Comparison of ENCODE assay signal across 1 cellular context in the genomic region with DNA sequence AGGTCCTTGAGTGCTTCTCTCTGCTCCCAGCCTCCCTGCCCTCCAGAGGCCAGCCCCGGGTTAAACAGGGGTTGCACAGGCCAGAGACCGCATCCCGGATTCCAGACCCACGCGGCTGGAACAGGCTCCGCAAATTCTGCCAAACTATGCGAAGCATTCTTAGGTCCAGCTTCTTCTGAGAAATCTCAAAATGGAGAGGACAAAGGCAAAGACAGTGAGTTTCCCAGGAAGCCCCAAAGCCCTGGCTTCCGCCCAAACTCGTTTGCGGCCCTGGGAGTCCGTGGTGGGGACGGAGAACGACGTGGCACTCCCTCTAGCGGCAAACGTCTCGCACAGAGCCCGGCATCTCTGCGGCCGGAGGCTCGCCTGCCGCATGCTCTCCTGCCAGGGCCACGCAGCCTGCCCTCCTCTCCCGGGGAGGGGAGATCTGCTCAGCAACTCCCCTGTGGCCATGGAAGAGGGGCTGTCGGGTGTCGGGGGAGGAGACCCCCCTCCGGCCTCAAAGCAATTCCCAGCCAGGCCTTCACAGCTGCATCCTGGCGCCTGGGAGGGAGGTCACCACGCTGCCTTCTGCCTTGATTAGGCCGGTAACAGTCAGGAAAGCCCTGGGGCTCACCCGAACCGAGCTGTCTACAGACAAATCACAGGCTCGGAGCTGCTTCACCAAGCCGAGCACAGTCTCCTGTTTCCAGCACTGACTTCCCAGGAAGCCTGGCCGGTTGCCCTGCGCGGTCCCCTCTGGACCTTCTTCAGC.
TF ChIP-seq lines count a peak whose summit lies in the region.

No MANE protein-coding gene starts in this region.

TF ChIP-seq in K562, 482 proteins besides CTCF, POLR2A, EP300 and RAD21 (continued from another document and continues in another):
- TF ChIP-seq, protein P1, sequence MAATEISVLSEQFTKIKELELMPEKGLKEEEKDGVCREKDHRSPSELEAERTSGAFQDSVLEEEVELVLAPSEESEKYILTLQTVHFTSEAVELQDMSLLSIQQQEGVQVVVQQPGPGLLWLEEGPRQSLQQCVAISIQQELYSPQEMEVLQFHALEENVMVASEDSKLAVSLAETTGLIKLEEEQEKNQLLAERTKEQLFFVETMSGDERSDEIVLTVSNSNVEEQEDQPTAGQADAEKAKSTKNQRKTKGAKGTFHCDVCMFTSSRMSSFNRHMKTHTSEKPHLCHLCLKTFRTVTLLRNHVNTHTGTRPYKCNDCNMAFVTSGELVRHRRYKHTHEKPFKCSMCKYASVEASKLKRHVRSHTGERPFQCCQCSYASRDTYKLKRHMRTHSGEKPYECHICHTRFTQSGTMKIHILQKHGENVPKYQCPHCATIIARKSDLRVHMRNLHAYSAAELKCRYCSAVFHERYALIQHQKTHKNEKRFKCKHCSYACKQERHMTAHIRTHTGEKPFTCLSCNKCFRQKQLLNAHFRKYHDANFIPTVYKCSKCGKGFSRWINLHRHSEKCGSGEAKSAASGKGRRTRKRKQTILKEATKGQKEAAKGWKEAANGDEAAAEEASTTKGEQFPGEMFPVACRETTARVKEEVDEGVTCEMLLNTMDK (IDR thresholded peaks at IDR 0.05; ENCODE audit: borderline replicate concordance, insufficient read depth, low read depth, low read length, poor library complexity, severe bottlenecking) = peak; percentile 45
- TF ChIP-seq KLF13 (tag; IDR thresholded peaks at IDR 0.05; ENCODE audit: borderline replicate concordance, low read depth) (no peak), U2AF2 (optimal IDR thresholded peaks at IDR 0.05; ENCODE audit: low read depth, low read length) (no peak), CREB3L1 (IDR thresholded peaks at IDR 0.05; ENCODE audit: borderline replicate concordance, low read depth) (no peak), CEBPB (tag; IDR thresholded peaks at IDR 0.05) (no peak), ZNF217 (CRISPR knock-in tag; IDR thresholded peaks at IDR 0.05) (no peak), TEAD4 (IDR thresholded peaks at IDR 0.05; ENCODE audit: low read length) (no peak), TEAD4 (CRISPR knock-in tag; IDR thresholded peaks at IDR 0.05; ENCODE audit: borderline replicate concordance) (no peak), ZNF830 (CRISPR knock-in tag; IDR thresholded peaks at IDR 0.05) (no peak), FOXA1 (IDR thresholded peaks at IDR 0.05; ENCODE audit: borderline replicate concordance) (no peak), ARID3A (IDR thresholded peaks at IDR 0.05; ENCODE audit: borderline replicate concordance, low read depth, low read length) (no peak), HOMEZ (CRISPR knock-in tag; IDR thresholded peaks at IDR 0.05) (no peak), NFIC (IDR thresholded peaks at IDR 0.05) (peak; percentile 73), TAF1 (IDR thresholded peaks at IDR 0.05; ENCODE audit: control insufficient read depth, extremely low read depth, insufficient read depth, low read length, severe bottlenecking) (no peak), BRD4 (IDR thresholded peaks at IDR 0.05) (no peak), ESRRA (IDR thresholded peaks at IDR 0.05; ENCODE audit: borderline replicate concordance, low read depth) (0 out of 2 replicates have a peak, but pooled peaks have one; percentile 14), NFE2 (IDR thresholded peaks at IDR 0.05; ENCODE audit: low read depth) (no peak), CXXC5 (CRISPR knock-in tag; IDR thresholded peaks at IDR 0.05) (peak; percentile 47; the same call in 1 of the 2 replicates), JUNB (CRISPR knock-in tag; conservative IDR thresholded peaks at IDR 0.05) (no peak), STAT5B (CRISPR knock-in tag; IDR thresholded peaks at IDR 0.05) (no peak), BACH1 (tag; IDR thresholded peaks at IDR 0.05) (no peak), CREB1 (IDR thresholded peaks at IDR 0.05) (no peak), CREB1 (CRISPR knock-in tag; IDR thresholded peaks at IDR 0.05) (0 out of 2 replicates have a peak, but pooled peaks have one; percentile 26), L3MBTL2 (IDR thresholded peaks at IDR 0.05) (peak; percentile 45; the same call in 1 of the 2 replicates), DEAF1 (CRISPR knock-in tag; IDR thresholded peaks at IDR 0.05) (peak; percentile 39; the same call in 1 of the 2 replicates)
- TF ChIP-seq, protein P2, sequence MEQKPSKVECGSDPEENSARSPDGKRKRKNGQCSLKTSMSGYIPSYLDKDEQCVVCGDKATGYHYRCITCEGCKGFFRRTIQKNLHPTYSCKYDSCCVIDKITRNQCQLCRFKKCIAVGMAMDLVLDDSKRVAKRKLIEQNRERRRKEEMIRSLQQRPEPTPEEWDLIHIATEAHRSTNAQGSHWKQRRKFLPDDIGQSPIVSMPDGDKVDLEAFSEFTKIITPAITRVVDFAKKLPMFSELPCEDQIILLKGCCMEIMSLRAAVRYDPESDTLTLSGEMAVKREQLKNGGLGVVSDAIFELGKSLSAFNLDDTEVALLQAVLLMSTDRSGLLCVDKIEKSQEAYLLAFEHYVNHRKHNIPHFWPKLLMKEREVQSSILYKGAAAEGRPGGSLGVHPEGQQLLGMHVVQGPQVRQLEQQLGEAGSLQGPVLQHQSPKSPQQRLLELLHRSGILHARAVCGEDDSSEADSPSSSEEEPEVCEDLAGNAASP (IDR thresholded peaks at IDR 0.05) = no peak
- TF ChIP-seq, protein P3, sequence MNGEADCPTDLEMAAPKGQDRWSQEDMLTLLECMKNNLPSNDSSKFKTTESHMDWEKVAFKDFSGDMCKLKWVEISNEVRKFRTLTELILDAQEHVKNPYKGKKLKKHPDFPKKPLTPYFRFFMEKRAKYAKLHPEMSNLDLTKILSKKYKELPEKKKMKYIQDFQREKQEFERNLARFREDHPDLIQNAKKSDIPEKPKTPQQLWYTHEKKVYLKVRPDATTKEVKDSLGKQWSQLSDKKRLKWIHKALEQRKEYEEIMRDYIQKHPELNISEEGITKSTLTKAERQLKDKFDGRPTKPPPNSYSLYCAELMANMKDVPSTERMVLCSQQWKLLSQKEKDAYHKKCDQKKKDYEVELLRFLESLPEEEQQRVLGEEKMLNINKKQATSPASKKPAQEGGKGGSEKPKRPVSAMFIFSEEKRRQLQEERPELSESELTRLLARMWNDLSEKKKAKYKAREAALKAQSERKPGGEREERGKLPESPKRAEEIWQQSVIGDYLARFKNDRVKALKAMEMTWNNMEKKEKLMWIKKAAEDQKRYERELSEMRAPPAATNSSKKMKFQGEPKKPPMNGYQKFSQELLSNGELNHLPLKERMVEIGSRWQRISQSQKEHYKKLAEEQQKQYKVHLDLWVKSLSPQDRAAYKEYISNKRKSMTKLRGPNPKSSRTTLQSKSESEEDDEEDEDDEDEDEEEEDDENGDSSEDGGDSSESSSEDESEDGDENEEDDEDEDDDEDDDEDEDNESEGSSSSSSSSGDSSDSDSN (IDR thresholded peaks at IDR 0.05; ENCODE audit: borderline replicate concordance in 1 of 2, low read depth in 2 of 2, low read length in 2 of 2) = 0 out of 4 replicates have a peak, but pooled peaks of 1 of the 2 experiments have one; percentile 49
- TF ChIP-seq, protein P4, sequence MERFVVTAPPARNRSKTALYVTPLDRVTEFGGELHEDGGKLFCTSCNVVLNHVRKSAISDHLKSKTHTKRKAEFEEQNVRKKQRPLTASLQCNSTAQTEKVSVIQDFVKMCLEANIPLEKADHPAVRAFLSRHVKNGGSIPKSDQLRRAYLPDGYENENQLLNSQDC (CRISPR knock-in tag; IDR thresholded peaks at IDR 0.05) = no peak
- TF ChIP-seq, protein P5, sequence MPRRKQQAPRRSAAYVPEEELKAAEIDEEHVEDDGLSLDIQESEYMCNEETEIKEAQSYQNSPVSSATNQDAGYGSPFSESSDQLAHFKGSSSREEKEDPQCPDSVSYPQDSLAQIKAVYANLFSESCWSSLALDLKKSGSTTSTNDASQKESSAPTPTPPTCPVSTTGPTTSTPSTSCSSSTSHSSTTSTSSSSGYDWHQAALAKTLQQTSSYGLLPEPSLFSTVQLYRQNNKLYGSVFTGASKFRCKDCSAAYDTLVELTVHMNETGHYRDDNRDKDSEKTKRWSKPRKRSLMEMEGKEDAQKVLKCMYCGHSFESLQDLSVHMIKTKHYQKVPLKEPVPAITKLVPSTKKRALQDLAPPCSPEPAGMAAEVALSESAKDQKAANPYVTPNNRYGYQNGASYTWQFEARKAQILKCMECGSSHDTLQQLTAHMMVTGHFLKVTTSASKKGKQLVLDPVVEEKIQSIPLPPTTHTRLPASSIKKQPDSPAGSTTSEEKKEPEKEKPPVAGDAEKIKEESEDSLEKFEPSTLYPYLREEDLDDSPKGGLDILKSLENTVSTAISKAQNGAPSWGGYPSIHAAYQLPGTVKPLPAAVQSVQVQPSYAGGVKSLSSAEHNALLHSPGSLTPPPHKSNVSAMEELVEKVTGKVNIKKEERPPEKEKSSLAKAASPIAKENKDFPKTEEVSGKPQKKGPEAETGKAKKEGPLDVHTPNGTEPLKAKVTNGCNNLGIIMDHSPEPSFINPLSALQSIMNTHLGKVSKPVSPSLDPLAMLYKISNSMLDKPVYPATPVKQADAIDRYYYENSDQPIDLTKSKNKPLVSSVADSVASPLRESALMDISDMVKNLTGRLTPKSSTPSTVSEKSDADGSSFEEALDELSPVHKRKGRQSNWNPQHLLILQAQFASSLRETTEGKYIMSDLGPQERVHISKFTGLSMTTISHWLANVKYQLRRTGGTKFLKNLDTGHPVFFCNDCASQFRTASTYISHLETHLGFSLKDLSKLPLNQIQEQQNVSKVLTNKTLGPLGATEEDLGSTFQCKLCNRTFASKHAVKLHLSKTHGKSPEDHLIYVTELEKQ (CRISPR knock-in tag; IDR thresholded peaks at IDR 0.05) = no peak
- TF ChIP-seq, protein P6, sequence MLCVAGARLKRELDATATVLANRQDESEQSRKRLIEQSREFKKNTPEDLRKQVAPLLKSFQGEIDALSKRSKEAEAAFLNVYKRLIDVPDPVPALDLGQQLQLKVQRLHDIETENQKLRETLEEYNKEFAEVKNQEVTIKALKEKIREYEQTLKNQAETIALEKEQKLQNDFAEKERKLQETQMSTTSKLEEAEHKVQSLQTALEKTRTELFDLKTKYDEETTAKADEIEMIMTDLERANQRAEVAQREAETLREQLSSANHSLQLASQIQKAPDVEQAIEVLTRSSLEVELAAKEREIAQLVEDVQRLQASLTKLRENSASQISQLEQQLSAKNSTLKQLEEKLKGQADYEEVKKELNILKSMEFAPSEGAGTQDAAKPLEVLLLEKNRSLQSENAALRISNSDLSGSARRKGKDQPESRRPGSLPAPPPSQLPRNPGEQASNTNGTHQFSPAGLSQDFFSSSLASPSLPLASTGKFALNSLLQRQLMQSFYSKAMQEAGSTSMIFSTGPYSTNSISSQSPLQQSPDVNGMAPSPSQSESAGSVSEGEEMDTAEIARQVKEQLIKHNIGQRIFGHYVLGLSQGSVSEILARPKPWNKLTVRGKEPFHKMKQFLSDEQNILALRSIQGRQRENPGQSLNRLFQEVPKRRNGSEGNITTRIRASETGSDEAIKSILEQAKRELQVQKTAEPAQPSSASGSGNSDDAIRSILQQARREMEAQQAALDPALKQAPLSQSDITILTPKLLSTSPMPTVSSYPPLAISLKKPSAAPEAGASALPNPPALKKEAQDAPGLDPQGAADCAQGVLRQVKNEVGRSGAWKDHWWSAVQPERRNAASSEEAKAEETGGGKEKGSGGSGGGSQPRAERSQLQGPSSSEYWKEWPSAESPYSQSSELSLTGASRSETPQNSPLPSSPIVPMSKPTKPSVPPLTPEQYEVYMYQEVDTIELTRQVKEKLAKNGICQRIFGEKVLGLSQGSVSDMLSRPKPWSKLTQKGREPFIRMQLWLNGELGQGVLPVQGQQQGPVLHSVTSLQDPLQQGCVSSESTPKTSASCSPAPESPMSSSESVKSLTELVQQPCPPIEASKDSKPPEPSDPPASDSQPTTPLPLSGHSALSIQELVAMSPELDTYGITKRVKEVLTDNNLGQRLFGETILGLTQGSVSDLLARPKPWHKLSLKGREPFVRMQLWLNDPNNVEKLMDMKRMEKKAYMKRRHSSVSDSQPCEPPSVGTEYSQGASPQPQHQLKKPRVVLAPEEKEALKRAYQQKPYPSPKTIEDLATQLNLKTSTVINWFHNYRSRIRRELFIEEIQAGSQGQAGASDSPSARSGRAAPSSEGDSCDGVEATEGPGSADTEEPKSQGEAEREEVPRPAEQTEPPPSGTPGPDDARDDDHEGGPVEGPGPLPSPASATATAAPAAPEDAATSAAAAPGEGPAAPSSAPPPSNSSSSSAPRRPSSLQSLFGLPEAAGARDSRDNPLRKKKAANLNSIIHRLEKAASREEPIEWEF (CRISPR knock-in tag; IDR thresholded peaks at IDR 0.05) = no peak
